8 cellular contexts compared by ENCODE assay signal in the genomic region with DNA sequence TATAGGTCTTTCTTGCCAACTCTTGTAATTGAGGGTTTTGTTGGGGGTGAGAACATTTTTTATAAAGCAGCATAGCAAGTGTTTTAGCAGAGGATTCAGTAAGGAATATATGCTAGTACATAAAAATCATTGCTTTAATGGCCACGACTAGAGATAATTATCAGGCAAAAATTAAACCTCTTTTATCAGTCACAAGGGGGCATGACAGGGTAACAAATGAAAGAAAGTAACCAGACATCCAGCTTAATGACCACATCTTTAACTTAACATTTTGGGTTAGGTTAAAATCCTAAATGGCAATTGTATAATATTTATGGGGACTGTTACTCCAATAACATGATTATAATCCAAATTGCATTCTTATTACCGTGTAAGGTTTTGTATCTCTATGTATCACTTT.
DNase-seq lines count a peak whose midpoint lies in the region; ATAC-seq and TF ChIP-seq lines count a peak whose summit lies in the region.

No MANE protein-coding gene starts in this region.

- H3K4me1 Mint-ChIP-seq in activated naive CD4-positive, alpha-beta T cell treated with anti-CD3 and anti-CD28 coated beads for 36 hours (ENCODE audit: low read depth), result no peaks in the 10 kb centered on the region
- no peaks in the 10 kb centered on the region for H3K4me1 Mint-ChIP-seq in activated T-cell treated with anti-CD3 and anti-CD28 coated beads, Interleukin-2, amount 50 U/mL, for 4 hours (ENCODE audit: low read depth)

- TF ChIP-seq CTCF in BE2C (IDR thresholded peaks at IDR 0.05; ENCODE audit: low read depth, low read length) (peak; percentile 22; the same call in 1 of the 2 replicates), GM10266 (IDR thresholded peaks at IDR 0.05; ENCODE audit: control insufficient read depth, insufficient read depth, low read depth, missing control alignments) (no peak)

- DNase-seq in BE2C (no peak), Kasumi-1 (lab: John Stamatoyannopoulos, UW) (peak; percentile 45 to 48), RPMI8226 (peak; percentile 34), foreskin melanocyte (peak; percentile 38), GM10266 (ENCODE audit: extremely low spot score) (no peak)
- no peak for DNase-seq in activated naive CD4-positive, alpha-beta T cell treated with anti-CD3 and anti-CD28 coated beads for 36 hours
- no peak for DNase-seq in activated T-cell treated with anti-CD3 and anti-CD28 coated beads, Interleukin-2, amount 50 U/mL, for 4 hours

- H3K36me3 Mint-ChIP-seq in activated naive CD4-positive, alpha-beta T cell treated with anti-CD3 and anti-CD28 coated beads for 36 hours (ENCODE audit: low read depth), result no peaks in the 10 kb centered on the region
- H3K36me3 Mint-ChIP-seq in activated T-cell treated with anti-CD3 and anti-CD28 coated beads, Interleukin-2, amount 50 U/mL, for 4 hours (ENCODE audit: insufficient read depth), result no peaks in the 10 kb centered on the region

- no peaks in the 10 kb centered on the region for H3K9me3 ChIP-seq in BE2C

- no peak overlapping the region for H3K4me3 Mint-ChIP-seq in activated naive CD4-positive, alpha-beta T cell treated with anti-CD3 and anti-CD28 coated beads for 36 hours
- H3K4me3 Mint-ChIP-seq in activated T-cell treated with anti-CD3 and anti-CD28 coated beads, Interleukin-2, amount 50 U/mL, for 4 hours, result no peak overlapping the region

- peaks cover 9% of the 10 kb centered on the region; the same call in 1 of the 2 replicates for H3K27me3 ChIP-seq in BE2C

- ATAC-seq in GM18907 (IDR thresholded peaks at IDR 0.05; ENCODE audit: unreplicated experiment), result no peak
- ATAC-seq in activated T-cell treated with anti-CD3 and anti-CD28 coated beads, Interleukin-2, amount 50 U/mL, for 4 hours, result no peak

- intact Hi-C loops in activated naive CD4-positive, alpha-beta T cell treated with anti-CD3 and anti-CD28 coated beads for 36 hours (cut with micrococcal nuclease), result no loop called here

- H3K4me1 ChIP-seq in BE2C, result no peaks in the 10 kb centered on the region

- H3K36me3 ChIP-seq in BE2C, result no peaks in the 10 kb centered on the region

- CTCF ChIA-PET in activated naive CD4-positive, alpha-beta T cell treated with anti-CD3 and anti-CD28 coated beads for 36 hours (lab: Charles Lee), result no interaction called here

- H3K9me3 Mint-ChIP-seq in activated naive CD4-positive, alpha-beta T cell treated with anti-CD3 and anti-CD28 coated beads for 36 hours, result no peaks in the 10 kb centered on the region
- H3K9me3 Mint-ChIP-seq in activated T-cell treated with anti-CD3 and anti-CD28 coated beads, Interleukin-2, amount 50 U/mL, for 4 hours, result no peaks in the 10 kb centered on the region

- no peak overlapping the region for H3K4me3 ChIP-seq in BE2C (ENCODE audit: low read depth, low read length)

- no peak overlapping the region for H3K27ac Mint-ChIP-seq in activated naive CD4-positive, alpha-beta T cell treated with anti-CD3 and anti-CD28 coated beads for 36 hours

- H3K27me3 Mint-ChIP-seq in activated naive CD4-positive, alpha-beta T cell treated with anti-CD3 and anti-CD28 coated beads for 36 hours (ENCODE audit: low read depth), result no peaks in the 10 kb centered on the region
- no peaks in the 10 kb centered on the region for H3K27me3 Mint-ChIP-seq in activated T-cell treated with anti-CD3 and anti-CD28 coated beads, Interleukin-2, amount 50 U/mL, for 4 hours (ENCODE audit: low read depth)

Comparison
In these comparisons a context has a peak if more than half of its experiments do, and no peak if none do; other contexts are left out.
1. DNase-seq: peak in Kasumi-1 (2 of 2), RPMI8226 (single experiment) and foreskin melanocyte (single experiment); none in BE2C (single experiment), activated naive CD4-positive, alpha-beta T cell treated with anti-CD3 and anti-CD28 coated beads for 36 hours (single experiment), GM10266 (single experiment) and activated T-cell treated with anti-CD3 and anti-CD28 coated beads, Interleukin-2, amount 50 U/mL, for 4 hours (single experiment).